8 cellular contexts compared by ENCODE assay signal in genomic region chr2:144332356-144333143, GRCh38.
DNase-seq lines count a peak whose midpoint lies in the region; ATAC-seq, FAIRE-seq and TF ChIP-seq lines count a peak whose summit lies in the region.

No MANE protein-coding gene starts in this region.

- peaks cover 6% of the 10 kb centered on the region for H3K9me3 Mint-ChIP-seq in WTC11

- H3K36me3 Mint-ChIP-seq in WTC11, result 0 out of 2 replicates have a peak, but pooled peaks cover under 1% of the 10 kb centered on the region

- peaks cover 4% of the 10 kb centered on the region for H3K79me2 ChIP-seq in keratinocyte (ENCODE audit: control insufficient read depth, insufficient read depth, low read length)

- no peaks in the 10 kb centered on the region for H3K27me3 ChIP-seq in keratinocyte (ENCODE audit: control insufficient read depth, extremely low read depth, insufficient read depth, low read length)

- POLR2A ChIA-PET in WTC11 (lab: Charles Lee), result interaction anchor here (1.1 kb wide), 1 partner anchor 535 kb away, joined by 4 read pairs; no protein-coding TSS in a partner anchor

- no peaks in the 10 kb centered on the region for H4K20me1 ChIP-seq in keratinocyte (ENCODE audit: control insufficient read depth, extremely low read depth, insufficient read depth, low read length)

- H2AFZ ChIP-seq in keratinocyte (ENCODE audit: control insufficient read depth, low read length), result peak overlapping the region; percentile 99

- dilution Hi-C loops in keratinocyte (cut with MboI; ENCODE audit: extremely low pct_ligation_motif_present, low sequenced_read_pairs), result no loop called here

- peaks cover 17% of the 10 kb centered on the region for H3K27me3 Mint-ChIP-seq in WTC11 (ENCODE audit: low read depth)

- H3K4me2 ChIP-seq in keratinocyte (ENCODE audit: control insufficient read depth, extremely low read depth, insufficient read depth, low read depth, low read length), result peak overlapping the region; percentile 80

- H3K27ac ChIP-seq in caudate nucleus (ENCODE audit: low read depth, low read length) (peak overlapping the region; percentile 93), keratinocyte (ENCODE audit: control insufficient read depth, insufficient read depth, low read length) (peak overlapping the region; percentile 23)

- peak overlapping the region; percentile 87 for H3K4me3 Mint-ChIP-seq in WTC11

- TF ChIP-seq CTCF in AG09319 (IDR thresholded peaks at IDR 0.05; ENCODE audit: low read depth, low read length) (no peak), WTC11 (IDR thresholded peaks at IDR 0.05) (no peak), keratinocyte (optimal IDR thresholded peaks at IDR 0.05 in 1 of 3, IDR thresholded peaks at IDR 0.05 in 1 of 3, conservative IDR thresholded peaks at IDR 0.05 in 1 of 3; ENCODE audit: extremely low read depth in 1 of 3, insufficient read depth in 2 of 3, low read length in 3 of 3) (no peak)

- peaks cover 33% of the 10 kb centered on the region for H3K4me1 Mint-ChIP-seq in WTC11

- DNase-seq in AG09319 (ENCODE audit: extremely low read depth, low read depth) (peak; percentile 64), NCI-H2196 (lab: John Stamatoyannopoulos, UW; ENCODE audit: unreplicated experiment) (peak; percentile 90), WTC11 (ENCODE audit: low spot score) (peak; percentile 84), caudate nucleus (lab: John Stamatoyannopoulos, UW) (peak in 59 of 61 donors; percentile 36 to 98 (median 85)), keratinocyte (ENCODE audit: low read depth, low spot score) (no peak)
- peak; percentile 69 to 85 (median 77) for DNase-seq in stimulated activated CD4-positive, alpha-beta T cell treated with anti-CD3 and anti-CD28 coated beads, Interleukin-12 subunit alpha, Interleukin-12 subunit beta, amount 100 ng/mL, for 48 hours (ENCODE audit: low read depth in 2 of 3, low spot score in 1 of 3)

- H3K9me1 ChIP-seq in keratinocyte (ENCODE audit: control insufficient read depth, extremely low read depth, insufficient read depth, low read length), result no peaks in the 10 kb centered on the region

- in situ Hi-C loops in GM18951 (cut with MboI; ENCODE audit: low sequenced_read_pairs, unreplicated experiment), result no loop called here

- peak overlapping the region; percentile 96 for H3K27ac Mint-ChIP-seq in WTC11

- peak; percentile 82 for ATAC-seq in HG03139 (IDR thresholded peaks at IDR 0.05; ENCODE audit: unreplicated experiment)
- ATAC-seq in WTC11, result peak; percentile 93

- no peaks in the 10 kb centered on the region for H3K36me3 ChIP-seq in keratinocyte (ENCODE audit: control insufficient read depth in 2 of 2, extremely low read depth in 1 of 2, insufficient read depth in 2 of 2, low read length in 2 of 2)

- peak overlapping the region; percentile 70 to 88 (median 81) for H3K4me3 ChIP-seq in keratinocyte (ENCODE audit: control insufficient read depth in 2 of 3, extremely low read depth in 1 of 3, insufficient read depth in 2 of 3, low read depth in 1 of 3, low read length in 3 of 3)

- FAIRE-seq in keratinocyte (lab: Jason Lieb, UNC), result no peak

- TF ChIP-seq POLR2A in GM18951 (IDR thresholded peaks at IDR 0.05; ENCODE audit: extremely low read depth, insufficient read depth, insufficient read length), result peak; percentile 70

- peaks cover 6% of the 10 kb centered on the region for H3K4me1 ChIP-seq in keratinocyte (ENCODE audit: control insufficient read depth, extremely low read depth, insufficient read depth, low read length)

- no peaks in the 10 kb centered on the region for H3K9me3 ChIP-seq in keratinocyte (ENCODE audit: control insufficient read depth, low read depth, low read length)

- CTCF ChIA-PET in WTC11 (lab: Charles Lee), result no interaction called here

- H3K9ac ChIP-seq in keratinocyte (ENCODE audit: control insufficient read depth, extremely low read depth, insufficient read depth, low read length), result peak overlapping the region; percentile 87

TF ChIP-seq in WTC11, 78 proteins besides CTCF, POLR2A, EP300 and RAD21 (continues in another document):
- no peak for TF ChIP-seq MXD4 (CRISPR knock-in tag; IDR thresholded peaks at IDR 0.05; ENCODE audit: borderline replicate concordance)
- TF ChIP-seq JUN (CRISPR knock-in tag; IDR thresholded peaks at IDR 0.05), result no peak
- no peak for TF ChIP-seq ERG (CRISPR knock-in tag; IDR thresholded peaks at IDR 0.05)
- TF ChIP-seq JAZF1 (CRISPR knock-in tag; IDR thresholded peaks at IDR 0.05), result no peak
- peak; percentile 89 for TF ChIP-seq SP1 (CRISPR knock-in tag; conservative IDR thresholded peaks at IDR 0.05)
- TF ChIP-seq PRDM15 (CRISPR knock-in tag; IDR thresholded peaks at IDR 0.05), result no peak
- TF ChIP-seq MYBL2 (CRISPR knock-in tag; IDR thresholded peaks at IDR 0.05), result peak; percentile 84
- peak; percentile 88 for TF ChIP-seq ZBTB43 (CRISPR knock-in tag; IDR thresholded peaks at IDR 0.05)
- no peak for TF ChIP-seq CDX4 (CRISPR knock-in tag; IDR thresholded peaks at IDR 0.05; ENCODE audit: borderline replicate concordance)
- 0 out of 2 replicates have a peak, but pooled peaks have one; percentile 29 for TF ChIP-seq ZNF423 (CRISPR knock-in tag; IDR thresholded peaks at IDR 0.05)
- TF ChIP-seq OVOL2 (CRISPR knock-in tag; IDR thresholded peaks at IDR 0.05; ENCODE audit: borderline replicate concordance), result no peak
- no peak for TF ChIP-seq ELF4 (CRISPR knock-in tag; IDR thresholded peaks at IDR 0.05; ENCODE audit: low read depth)
- TF ChIP-seq TEAD4 (CRISPR knock-in tag; IDR thresholded peaks at IDR 0.05), result no peak
- no peak for TF ChIP-seq ZNF396 (CRISPR knock-in tag; IDR thresholded peaks at IDR 0.05; ENCODE audit: borderline replicate concordance)
- no peak for TF ChIP-seq NR1H2 (CRISPR knock-in tag; IDR thresholded peaks at IDR 0.05)
- no peak for TF ChIP-seq E2F1 (CRISPR knock-in tag; IDR thresholded peaks at IDR 0.05)
